1 cellular context compared by ENCODE assay signal in the genomic region with DNA sequence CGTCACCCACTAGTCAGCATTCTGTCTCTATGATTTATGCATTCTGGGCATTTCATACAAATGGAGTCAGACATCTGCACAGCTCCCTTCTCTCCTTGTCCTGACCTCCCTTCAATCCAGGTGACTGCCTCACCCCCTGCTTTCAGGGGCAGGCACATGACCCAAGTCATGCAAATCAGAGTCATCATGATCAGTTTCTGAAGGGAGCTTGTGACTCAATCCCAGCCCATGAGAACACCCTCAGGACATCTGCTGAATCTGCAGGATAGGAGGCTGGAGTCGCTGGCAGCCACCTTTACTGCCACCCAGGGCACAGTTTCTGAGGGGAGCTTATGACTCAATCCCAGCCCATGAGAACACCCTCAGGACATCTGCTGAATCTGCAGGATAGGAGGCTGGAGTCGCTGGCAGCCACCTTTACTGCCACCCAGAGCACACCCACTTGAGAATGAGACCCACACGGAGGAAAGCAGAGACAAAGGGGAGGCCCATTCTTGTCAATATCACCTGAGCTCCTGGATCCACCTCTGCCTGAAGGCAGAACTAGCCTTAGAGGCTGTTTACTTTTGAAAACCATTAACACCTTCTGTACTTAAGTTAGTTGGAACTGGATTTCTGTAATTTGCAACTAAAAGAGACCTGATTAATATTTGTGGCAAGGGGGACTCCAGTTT.
TF ChIP-seq lines count a peak whose summit lies in the region.

No MANE protein-coding gene starts in this region.

TF ChIP-seq in HEK293, 187 proteins besides CTCF, POLR2A, EP300 and RAD21 (continued from another document):
- TF ChIP-seq, protein P1, sequence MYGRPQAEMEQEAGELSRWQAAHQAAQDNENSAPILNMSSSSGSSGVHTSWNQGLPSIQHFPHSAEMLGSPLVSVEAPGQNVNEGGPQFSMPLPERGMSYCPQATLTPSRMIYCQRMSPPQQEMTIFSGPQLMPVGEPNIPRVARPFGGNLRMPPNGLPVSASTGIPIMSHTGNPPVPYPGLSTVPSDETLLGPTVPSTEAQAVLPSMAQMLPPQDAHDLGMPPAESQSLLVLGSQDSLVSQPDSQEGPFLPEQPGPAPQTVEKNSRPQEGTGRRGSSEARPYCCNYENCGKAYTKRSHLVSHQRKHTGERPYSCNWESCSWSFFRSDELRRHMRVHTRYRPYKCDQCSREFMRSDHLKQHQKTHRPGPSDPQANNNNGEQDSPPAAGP (tag by site-specific recombination; IDR thresholded peaks at IDR 0.05), result 0 out of 2 replicates have a peak, but pooled peaks have one; percentile 21
- TF ChIP-seq GLIS1 (tag by site-specific recombination; IDR thresholded peaks at IDR 0.05), result peak; percentile 85
- TF ChIP-seq ZNF350 (tag by site-specific recombination; IDR thresholded peaks at IDR 0.05), result no peak
- TF ChIP-seq ZNF654 (tag by site-specific recombination; IDR thresholded peaks at IDR 0.05; ENCODE audit: low read depth), result no peak
- TF ChIP-seq ZNF791 (tag by site-specific recombination; IDR thresholded peaks at IDR 0.05), result no peak
- TF ChIP-seq ZNF404 (tag by site-specific recombination; IDR thresholded peaks at IDR 0.05), result no peak
- TF ChIP-seq ZNF394 (tag by site-specific recombination; IDR thresholded peaks at IDR 0.05; ENCODE audit: borderline replicate concordance), result no peak
- no peak; the same call in 1 of the 2 replicates for TF ChIP-seq KLF9 (tag by site-specific recombination; IDR thresholded peaks at IDR 0.05; ENCODE audit: low read depth)
- peak; percentile 46; the same call in 1 of the 2 replicates for TF ChIP-seq GLIS2 (tag by site-specific recombination; IDR thresholded peaks at IDR 0.05)
